Comparison of ENCODE assay signal across 1 cellular context in the genomic region with DNA sequence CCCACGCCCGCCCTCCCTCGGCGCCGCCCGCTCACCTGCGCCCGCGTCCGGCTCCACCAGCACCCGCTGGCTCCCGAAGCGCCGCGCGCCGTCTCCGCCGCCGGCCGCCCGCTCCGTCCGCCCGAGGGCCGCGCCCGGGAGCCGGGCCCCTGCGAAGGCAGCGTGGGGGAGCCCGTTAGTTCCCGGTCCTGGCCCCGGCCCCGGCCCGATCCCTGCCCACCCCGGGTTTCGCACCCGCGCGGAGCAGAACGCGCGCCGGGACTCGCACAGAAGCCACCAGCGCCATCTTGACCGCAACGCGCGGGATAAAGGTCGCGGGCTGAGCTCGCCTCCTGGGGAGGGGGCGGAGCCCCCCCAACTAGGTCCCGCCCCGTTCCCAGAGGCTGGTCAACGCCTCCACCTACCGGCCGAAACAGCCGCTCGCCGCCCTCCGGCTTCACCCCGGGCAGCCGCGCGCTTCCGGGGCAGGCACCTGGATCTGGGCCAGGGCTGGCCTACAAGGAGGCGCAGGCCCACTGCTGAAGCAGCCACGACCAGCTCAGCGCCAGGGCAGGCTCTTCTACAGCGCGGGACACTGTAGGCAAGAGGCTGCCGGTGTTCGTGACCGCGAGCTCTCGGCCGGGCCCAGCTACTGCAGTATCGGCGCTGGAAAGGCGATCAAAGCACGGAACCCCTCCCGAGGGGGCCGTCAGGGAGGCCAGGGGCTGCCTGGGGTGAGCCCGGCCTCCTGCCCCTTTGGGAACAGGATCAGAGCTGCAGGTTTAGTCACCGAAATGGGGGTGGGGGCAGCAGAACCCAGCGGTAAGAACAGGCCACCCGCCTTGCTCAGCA.
TF ChIP-seq lines count a peak whose summit lies in the region.

A gene with protein sequence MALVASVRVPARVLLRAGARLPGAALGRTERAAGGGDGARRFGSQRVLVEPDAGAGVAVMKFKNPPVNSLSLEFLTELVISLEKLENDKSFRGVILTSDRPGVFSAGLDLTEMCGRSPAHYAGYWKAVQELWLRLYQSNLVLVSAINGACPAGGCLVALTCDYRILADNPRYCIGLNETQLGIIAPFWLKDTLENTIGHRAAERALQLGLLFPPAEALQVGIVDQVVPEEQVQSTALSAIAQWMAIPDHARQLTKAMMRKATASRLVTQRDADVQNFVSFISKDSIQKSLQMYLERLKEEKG (minus strand): TSS at position 307 of the 831 bp plus-strand sequence. CDS start 21 bp downstream, at position 286.

TF ChIP-seq in HepG2, 621 proteins besides CTCF, POLR2A, EP300 and RAD21 (continued from another document and continues in another):
- TF ChIP-seq, protein P1, sequence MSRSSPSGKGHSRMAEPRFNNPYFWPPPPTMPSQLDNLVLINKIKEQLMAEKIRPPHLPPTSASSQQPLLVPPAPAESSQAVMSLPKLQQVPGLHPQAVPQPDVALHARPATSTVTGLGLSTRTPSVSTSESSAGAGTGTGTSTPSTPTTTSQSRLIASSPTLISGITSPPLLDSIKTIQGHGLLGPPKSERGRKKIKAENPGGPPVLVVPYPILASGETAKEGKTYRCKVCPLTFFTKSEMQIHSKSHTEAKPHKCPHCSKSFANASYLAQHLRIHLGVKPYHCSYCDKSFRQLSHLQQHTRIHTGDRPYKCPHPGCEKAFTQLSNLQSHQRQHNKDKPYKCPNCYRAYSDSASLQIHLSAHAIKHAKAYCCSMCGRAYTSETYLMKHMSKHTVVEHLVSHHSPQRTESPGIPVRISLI (CRISPR knock-in tag; IDR thresholded peaks at IDR 0.05; ENCODE audit: borderline replicate concordance), result no peak
- TF ChIP-seq ZNF879 (CRISPR knock-in tag; IDR thresholded peaks at IDR 0.05) (0 out of 2 replicates have a peak, but pooled peaks have one; percentile 24), PHF21A (CRISPR knock-in tag; IDR thresholded peaks at IDR 0.05) (peak; percentile 79; the same call in 1 of the 2 replicates), IKZF1 (IDR thresholded peaks at IDR 0.05) (no peak), ZBTB3 (CRISPR knock-in tag; IDR thresholded peaks at IDR 0.05; ENCODE audit: borderline replicate concordance, low read depth) (no peak), FOXK1 (CRISPR knock-in tag; IDR thresholded peaks at IDR 0.05; ENCODE audit: borderline replicate concordance, low read depth) (no peak; the same call in 1 of the 2 replicates), ZNF703 (CRISPR knock-in tag; IDR thresholded peaks at IDR 0.05; ENCODE audit: borderline replicate concordance) (peak; percentile 55; the same call in 1 of the 2 replicates), HOXA9 (CRISPR knock-in tag; IDR thresholded peaks at IDR 0.05; ENCODE audit: borderline replicate concordance) (peak; percentile 26; the same call in 1 of the 2 replicates), ZNF670 (CRISPR knock-in tag; IDR thresholded peaks at IDR 0.05; ENCODE audit: borderline replicate concordance) (peak; percentile 81), ZNF282 (IDR thresholded peaks at IDR 0.05; ENCODE audit: partially characterized antibody) (no peak), KLF11 (CRISPR knock-in tag; IDR thresholded peaks at IDR 0.05) (0 out of 2 replicates have a peak, but pooled peaks have one; percentile 35), PRPF4 (IDR thresholded peaks at IDR 0.05; ENCODE audit: low read depth, low read length, poor library complexity, severe bottlenecking) (no peak), SIX4 (CRISPR knock-in tag; IDR thresholded peaks at IDR 0.05) (no peak), MEIS2 (CRISPR knock-in tag; IDR thresholded peaks at IDR 0.05) (peak; percentile 74; the same call in 1 of the 2 replicates), SAFB2 (CRISPR knock-in tag; IDR thresholded peaks at IDR 0.05; ENCODE audit: borderline replicate concordance, low read depth) (peak; percentile 43; the same call in 1 of the 2 replicates), PTBP1 (IDR thresholded peaks at IDR 0.05; ENCODE audit: low read depth, low read length, poor library complexity, severe bottlenecking) (peak; percentile 67)
- TF ChIP-seq, protein P2, sequence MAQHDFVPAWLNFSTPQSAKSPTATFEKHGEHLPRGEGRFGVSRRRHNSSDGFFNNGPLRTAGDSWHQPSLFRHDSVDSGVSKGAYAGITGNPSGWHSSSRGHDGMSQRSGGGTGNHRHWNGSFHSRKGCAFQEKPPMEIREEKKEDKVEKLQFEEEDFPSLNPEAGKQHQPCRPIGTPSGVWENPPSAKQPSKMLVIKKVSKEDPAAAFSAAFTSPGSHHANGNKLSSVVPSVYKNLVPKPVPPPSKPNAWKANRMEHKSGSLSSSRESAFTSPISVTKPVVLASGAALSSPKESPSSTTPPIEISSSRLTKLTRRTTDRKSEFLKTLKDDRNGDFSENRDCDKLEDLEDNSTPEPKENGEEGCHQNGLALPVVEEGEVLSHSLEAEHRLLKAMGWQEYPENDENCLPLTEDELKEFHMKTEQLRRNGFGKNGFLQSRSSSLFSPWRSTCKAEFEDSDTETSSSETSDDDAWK (CRISPR knock-in tag; IDR thresholded peaks at IDR 0.05), result no peak
- TF ChIP-seq, protein P3, sequence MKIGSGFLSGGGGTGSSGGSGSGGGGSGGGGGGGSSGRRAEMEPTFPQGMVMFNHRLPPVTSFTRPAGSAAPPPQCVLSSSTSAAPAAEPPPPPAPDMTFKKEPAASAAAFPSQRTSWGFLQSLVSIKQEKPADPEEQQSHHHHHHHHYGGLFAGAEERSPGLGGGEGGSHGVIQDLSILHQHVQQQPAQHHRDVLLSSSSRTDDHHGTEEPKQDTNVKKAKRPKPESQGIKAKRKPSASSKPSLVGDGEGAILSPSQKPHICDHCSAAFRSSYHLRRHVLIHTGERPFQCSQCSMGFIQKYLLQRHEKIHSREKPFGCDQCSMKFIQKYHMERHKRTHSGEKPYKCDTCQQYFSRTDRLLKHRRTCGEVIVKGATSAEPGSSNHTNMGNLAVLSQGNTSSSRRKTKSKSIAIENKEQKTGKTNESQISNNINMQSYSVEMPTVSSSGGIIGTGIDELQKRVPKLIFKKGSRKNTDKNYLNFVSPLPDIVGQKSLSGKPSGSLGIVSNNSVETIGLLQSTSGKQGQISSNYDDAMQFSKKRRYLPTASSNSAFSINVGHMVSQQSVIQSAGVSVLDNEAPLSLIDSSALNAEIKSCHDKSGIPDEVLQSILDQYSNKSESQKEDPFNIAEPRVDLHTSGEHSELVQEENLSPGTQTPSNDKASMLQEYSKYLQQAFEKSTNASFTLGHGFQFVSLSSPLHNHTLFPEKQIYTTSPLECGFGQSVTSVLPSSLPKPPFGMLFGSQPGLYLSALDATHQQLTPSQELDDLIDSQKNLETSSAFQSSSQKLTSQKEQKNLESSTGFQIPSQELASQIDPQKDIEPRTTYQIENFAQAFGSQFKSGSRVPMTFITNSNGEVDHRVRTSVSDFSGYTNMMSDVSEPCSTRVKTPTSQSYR (CRISPR knock-in tag; IDR thresholded peaks at IDR 0.05; ENCODE audit: borderline replicate concordance), result no peak; the same call in 1 of the 2 replicates
- TF ChIP-seq, protein P4, sequence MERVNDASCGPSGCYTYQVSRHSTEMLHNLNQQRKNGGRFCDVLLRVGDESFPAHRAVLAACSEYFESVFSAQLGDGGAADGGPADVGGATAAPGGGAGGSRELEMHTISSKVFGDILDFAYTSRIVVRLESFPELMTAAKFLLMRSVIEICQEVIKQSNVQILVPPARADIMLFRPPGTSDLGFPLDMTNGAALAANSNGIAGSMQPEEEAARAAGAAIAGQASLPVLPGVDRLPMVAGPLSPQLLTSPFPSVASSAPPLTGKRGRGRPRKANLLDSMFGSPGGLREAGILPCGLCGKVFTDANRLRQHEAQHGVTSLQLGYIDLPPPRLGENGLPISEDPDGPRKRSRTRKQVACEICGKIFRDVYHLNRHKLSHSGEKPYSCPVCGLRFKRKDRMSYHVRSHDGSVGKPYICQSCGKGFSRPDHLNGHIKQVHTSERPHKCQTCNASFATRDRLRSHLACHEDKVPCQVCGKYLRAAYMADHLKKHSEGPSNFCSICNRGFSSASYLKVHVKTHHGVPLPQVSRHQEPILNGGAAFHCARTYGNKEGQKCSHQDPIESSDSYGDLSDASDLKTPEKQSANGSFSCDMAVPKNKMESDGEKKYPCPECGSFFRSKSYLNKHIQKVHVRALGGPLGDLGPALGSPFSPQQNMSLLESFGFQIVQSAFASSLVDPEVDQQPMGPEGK (CRISPR knock-in tag; IDR thresholded peaks at IDR 0.05), result peak; percentile 100
- TF ChIP-seq, protein P5, sequence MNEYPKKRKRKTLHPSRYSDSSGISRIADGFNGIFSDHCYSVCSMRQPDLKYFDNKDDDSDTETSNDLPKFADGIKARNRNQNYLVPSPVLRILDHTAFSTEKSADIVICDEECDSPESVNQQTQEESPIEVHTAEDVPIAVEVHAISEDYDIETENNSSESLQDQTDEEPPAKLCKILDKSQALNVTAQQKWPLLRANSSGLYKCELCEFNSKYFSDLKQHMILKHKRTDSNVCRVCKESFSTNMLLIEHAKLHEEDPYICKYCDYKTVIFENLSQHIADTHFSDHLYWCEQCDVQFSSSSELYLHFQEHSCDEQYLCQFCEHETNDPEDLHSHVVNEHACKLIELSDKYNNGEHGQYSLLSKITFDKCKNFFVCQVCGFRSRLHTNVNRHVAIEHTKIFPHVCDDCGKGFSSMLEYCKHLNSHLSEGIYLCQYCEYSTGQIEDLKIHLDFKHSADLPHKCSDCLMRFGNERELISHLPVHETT (CRISPR knock-in tag; conservative IDR thresholded peaks at IDR 0.05), result no peak
- TF ChIP-seq, protein P6, sequence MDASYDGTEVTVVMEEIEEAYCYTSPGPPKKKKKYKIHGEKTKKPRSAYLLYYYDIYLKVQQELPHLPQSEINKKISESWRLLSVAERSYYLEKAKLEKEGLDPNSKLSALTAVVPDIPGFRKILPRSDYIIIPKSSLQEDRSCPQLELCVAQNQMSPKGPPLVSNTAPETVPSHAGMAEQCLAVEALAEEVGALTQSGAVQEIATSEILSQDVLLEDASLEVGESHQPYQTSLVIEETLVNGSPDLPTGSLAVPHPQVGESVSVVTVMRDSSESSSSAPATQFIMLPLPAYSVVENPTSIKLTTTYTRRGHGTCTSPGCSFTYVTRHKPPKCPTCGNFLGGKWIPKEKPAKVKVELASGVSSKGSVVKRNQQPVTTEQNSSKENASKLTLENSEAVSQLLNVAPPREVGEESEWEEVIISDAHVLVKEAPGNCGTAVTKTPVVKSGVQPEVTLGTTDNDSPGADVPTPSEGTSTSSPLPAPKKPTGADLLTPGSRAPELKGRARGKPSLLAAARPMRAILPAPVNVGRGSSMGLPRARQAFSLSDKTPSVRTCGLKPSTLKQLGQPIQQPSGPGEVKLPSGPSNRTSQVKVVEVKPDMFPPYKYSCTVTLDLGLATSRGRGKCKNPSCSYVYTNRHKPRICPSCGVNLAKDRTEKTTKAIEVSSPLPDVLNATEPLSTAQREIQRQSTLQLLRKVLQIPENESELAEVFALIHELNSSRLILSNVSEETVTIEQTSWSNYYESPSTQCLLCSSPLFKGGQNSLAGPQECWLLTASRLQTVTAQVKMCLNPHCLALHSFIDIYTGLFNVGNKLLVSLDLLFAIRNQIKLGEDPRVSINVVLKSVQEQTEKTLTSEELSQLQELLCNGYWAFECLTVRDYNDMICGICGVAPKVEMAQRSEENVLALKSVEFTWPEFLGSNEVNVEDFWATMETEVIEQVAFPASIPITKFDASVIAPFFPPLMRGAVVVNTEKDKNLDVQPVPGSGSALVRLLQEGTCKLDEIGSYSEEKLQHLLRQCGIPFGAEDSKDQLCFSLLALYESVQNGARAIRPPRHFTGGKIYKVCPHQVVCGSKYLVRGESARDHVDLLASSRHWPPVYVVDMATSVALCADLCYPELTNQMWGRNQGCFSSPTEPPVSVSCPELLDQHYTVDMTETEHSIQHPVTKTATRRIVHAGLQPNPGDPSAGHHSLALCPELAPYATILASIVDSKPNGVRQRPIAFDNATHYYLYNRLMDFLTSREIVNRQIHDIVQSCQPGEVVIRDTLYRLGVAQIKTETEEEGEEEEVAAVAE (CRISPR knock-in tag; IDR thresholded peaks at IDR 0.05; ENCODE audit: borderline replicate concordance), result peak; percentile 78; the same call in 1 of the 2 replicates
- TF ChIP-seq, protein P7, sequence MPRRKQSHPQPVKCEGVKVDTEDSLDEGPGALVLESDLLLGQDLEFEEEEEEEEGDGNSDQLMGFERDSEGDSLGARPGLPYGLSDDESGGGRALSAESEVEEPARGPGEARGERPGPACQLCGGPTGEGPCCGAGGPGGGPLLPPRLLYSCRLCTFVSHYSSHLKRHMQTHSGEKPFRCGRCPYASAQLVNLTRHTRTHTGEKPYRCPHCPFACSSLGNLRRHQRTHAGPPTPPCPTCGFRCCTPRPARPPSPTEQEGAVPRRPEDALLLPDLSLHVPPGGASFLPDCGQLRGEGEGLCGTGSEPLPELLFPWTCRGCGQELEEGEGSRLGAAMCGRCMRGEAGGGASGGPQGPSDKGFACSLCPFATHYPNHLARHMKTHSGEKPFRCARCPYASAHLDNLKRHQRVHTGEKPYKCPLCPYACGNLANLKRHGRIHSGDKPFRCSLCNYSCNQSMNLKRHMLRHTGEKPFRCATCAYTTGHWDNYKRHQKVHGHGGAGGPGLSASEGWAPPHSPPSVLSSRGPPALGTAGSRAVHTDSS (CRISPR knock-in tag; conservative IDR thresholded peaks at IDR 0.05), result no peak
- TF ChIP-seq, protein P8, sequence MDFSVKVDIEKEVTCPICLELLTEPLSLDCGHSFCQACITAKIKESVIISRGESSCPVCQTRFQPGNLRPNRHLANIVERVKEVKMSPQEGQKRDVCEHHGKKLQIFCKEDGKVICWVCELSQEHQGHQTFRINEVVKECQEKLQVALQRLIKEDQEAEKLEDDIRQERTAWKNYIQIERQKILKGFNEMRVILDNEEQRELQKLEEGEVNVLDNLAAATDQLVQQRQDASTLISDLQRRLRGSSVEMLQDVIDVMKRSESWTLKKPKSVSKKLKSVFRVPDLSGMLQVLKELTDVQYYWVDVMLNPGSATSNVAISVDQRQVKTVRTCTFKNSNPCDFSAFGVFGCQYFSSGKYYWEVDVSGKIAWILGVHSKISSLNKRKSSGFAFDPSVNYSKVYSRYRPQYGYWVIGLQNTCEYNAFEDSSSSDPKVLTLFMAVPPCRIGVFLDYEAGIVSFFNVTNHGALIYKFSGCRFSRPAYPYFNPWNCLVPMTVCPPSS (IDR thresholded peaks at IDR 0.05), result no peak
- TF ChIP-seq, protein P9, sequence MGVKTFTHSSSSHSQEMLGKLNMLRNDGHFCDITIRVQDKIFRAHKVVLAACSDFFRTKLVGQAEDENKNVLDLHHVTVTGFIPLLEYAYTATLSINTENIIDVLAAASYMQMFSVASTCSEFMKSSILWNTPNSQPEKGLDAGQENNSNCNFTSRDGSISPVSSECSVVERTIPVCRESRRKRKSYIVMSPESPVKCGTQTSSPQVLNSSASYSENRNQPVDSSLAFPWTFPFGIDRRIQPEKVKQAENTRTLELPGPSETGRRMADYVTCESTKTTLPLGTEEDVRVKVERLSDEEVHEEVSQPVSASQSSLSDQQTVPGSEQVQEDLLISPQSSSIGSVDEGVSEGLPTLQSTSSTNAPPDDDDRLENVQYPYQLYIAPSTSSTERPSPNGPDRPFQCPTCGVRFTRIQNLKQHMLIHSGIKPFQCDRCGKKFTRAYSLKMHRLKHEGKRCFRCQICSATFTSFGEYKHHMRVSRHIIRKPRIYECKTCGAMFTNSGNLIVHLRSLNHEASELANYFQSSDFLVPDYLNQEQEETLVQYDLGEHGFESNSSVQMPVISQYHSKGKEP (CRISPR knock-in tag; IDR thresholded peaks at IDR 0.05), result no peak
- TF ChIP-seq, protein P10, sequence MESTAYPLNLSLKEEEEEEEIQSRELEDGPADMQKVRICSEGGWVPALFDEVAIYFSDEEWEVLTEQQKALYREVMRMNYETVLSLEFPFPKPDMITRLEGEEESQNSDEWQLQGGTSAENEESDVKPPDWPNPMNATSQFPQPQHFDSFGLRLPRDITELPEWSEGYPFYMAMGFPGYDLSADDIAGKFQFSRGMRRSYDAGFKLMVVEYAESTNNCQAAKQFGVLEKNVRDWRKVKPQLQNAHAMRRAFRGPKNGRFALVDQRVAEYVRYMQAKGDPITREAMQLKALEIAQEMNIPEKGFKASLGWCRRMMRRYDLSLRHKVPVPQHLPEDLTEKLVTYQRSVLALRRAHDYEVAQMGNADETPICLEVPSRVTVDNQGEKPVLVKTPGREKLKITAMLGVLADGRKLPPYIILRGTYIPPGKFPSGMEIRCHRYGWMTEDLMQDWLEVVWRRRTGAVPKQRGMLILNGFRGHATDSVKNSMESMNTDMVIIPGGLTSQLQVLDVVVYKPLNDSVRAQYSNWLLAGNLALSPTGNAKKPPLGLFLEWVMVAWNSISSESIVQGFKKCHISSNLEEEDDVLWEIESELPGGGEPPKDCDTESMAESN (CRISPR knock-in tag; conservative IDR thresholded peaks at IDR 0.05), result peak; percentile 73; the same call in 1 of the 2 replicates
